In the genomic region with DNA sequence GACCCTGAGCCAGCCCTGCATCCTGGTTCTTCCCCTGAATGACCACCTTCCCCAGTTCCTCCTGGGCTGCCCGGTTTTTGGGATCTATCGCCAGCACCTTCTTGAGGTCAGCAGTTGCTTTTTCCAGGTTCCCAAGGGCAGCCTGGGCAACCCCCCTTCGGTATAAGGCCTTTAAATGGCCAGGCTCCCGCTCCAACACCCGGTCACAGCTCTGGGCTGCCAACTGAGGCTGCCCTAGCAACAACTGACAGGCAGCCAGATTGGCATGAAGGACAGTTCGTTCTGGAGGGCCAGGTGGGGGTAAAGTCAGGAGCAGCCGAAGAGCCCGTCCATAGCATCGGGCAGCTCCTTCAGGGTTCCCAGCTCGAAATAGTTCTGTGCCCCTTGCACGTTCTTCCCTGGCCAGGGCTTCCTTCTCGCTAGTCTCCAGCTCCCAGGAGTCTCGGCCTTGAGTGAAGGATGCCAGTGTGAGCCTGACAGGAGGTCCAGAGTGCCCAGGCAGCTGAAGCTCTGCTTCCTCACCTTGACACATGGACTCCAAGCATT, we compare ENCODE assay signal across 1 cellular context.
TF ChIP-seq lines count a peak whose summit lies in the region.

No MANE protein-coding gene starts in this region.

TF ChIP-seq in endothelial cell of umbilical vein, 7 proteins besides CTCF, POLR2A, EP300 and RAD21:
- TF ChIP-seq EZH2 (IDR thresholded peaks at IDR 0.05; ENCODE audit: borderline replicate concordance, low read depth, low read length, severe bottlenecking): no peak
